Comparison of ENCODE assay signal across 10 cellular contexts in genomic region chr12:116186482-116187157, GRCh38.
DNase-seq lines count a peak whose midpoint lies in the region; ATAC-seq and TF ChIP-seq lines count a peak whose summit lies in the region.
"Had no signal": no experiment of that assay in that cellular context is flagged by ENCODE, and none has a peak within 500 bp of the region (broad histone marks: within the 10 kb centered on the region; RNA-seq: fewer than 3 reads in every experiment).

No MANE protein-coding gene starts in this region.

- H2AK5ac ChIP-seq in mesenchymal stem cell (ENCODE audit: low read length, severe bottlenecking), result no peak overlapping the region

- H3K4me1 ChIP-seq in cardiac muscle cell (ENCODE audit: low read depth), result peaks cover 74% of the 10 kb centered on the region
- H3K4me1 ChIP-seq in right atrium auricular region, result peaks cover 0 to 48% of the 10 kb centered on the region in 2 donors
- peaks cover 4% of the 10 kb centered on the region for H3K4me1 ChIP-seq in mesenchymal stem cell (ENCODE audit: control insufficient read depth, insufficient read depth, low read depth, low read length)

- H3K18ac ChIP-seq in mesenchymal stem cell (ENCODE audit: low read depth in 1 of 2, low read length in 2 of 2), result no peak overlapping the region

- CTCF ChIA-PET in T-cell (lab: Charles Lee), result no interaction called here

- no peaks in the 10 kb centered on the region for H3K9me3 Mint-ChIP-seq in activated T-helper 17 cell treated with anti-CD3 and anti-CD28 coated beads, Interleukin-2, amount 50 U/mL, for 72 hours
- no peaks in the 10 kb centered on the region for H3K9me3 Mint-ChIP-seq in stimulated activated effector memory CD8-positive, alpha-beta T cell treated with anti-CD3 and anti-CD28 coated beads, Interleukin-12 subunit alpha, Interleukin-12 subunit beta, amount 100 ng/mL, for 72 hours
- H3K9me3 Mint-ChIP-seq in T-cell, result no peaks in the 10 kb centered on the region

- H3K79me1 ChIP-seq in mesenchymal stem cell (replicated peaks; ENCODE audit: low read length, poor library complexity, severe bottlenecking), result peaks cover 7% of the 10 kb centered on the region

- no peak overlapping the region for H3K4ac ChIP-seq in mesenchymal stem cell (ENCODE audit: low read depth in 1 of 2, low read length in 2 of 2)

- no peak overlapping the region for H3K9ac ChIP-seq in mesenchymal stem cell (ENCODE audit: low read length)

- peaks cover 5% of the 10 kb centered on the region for H3K36me3 Mint-ChIP-seq in activated T-helper 17 cell treated with anti-CD3 and anti-CD28 coated beads, Interleukin-2, amount 50 U/mL, for 72 hours (ENCODE audit: low read depth)
- H3K36me3 Mint-ChIP-seq in stimulated activated effector memory CD8-positive, alpha-beta T cell treated with anti-CD3 and anti-CD28 coated beads, Interleukin-12 subunit alpha, Interleukin-12 subunit beta, amount 100 ng/mL, for 72 hours, result no peaks in the 10 kb centered on the region
- peaks cover 2% of the 10 kb centered on the region for H3K36me3 Mint-ChIP-seq in T-cell

- H4K8ac ChIP-seq in mesenchymal stem cell (ENCODE audit: low read length), result no peak overlapping the region

- H2BK15ac ChIP-seq in mesenchymal stem cell (ENCODE audit: low read depth, poor library complexity, severe bottlenecking), result no peak overlapping the region

- no peak overlapping the region for H3K4me2 ChIP-seq in mesenchymal stem cell (ENCODE audit: low read length, poor library complexity, severe bottlenecking)

- no peak for DNase-seq in cardiac muscle cell (ENCODE audit: low read depth in 1 of 2, low spot score in 1 of 2)
- no peak for DNase-seq in right atrium auricular region (ENCODE audit: low spot score)
- peak; percentile 54 for DNase-seq in mesenchymal stem cell
- no peak for DNase-seq in stimulated activated effector memory CD8-positive, alpha-beta T cell treated with anti-CD3 and anti-CD28 coated beads, Interleukin-12 subunit alpha, Interleukin-12 subunit beta, amount 100 ng/mL, for 72 hours (ENCODE audit: low spot score in 2 of 2)
- DNase-seq in T-cell, result no peak
- DNase-seq in islet precursor cell, result no peak
- DNase-seq in HPDE6-E6E7 (ENCODE audit: extremely low spot score), result no peak
- DNase-seq: Peyer's patch; stimulated activated CD8-positive, alpha-beta memory T cell treated with anti-CD3 and anti-CD28 coated beads, Interleukin-4, amount 100 ng/mL, for 48 hours had no signal

- 10% methylated on average over 1 of the region's 3 CpGs for WGBS in mesenchymal stem cell

- ATAC-seq in activated T-helper 17 cell treated with anti-CD3 and anti-CD28 coated beads, Interleukin-2, amount 50 U/mL, for 72 hours (replicated peaks), result no peak
- no peak for ATAC-seq in stimulated activated effector memory CD8-positive, alpha-beta T cell treated with anti-CD3 and anti-CD28 coated beads, Interleukin-12 subunit alpha, Interleukin-12 subunit beta, amount 100 ng/mL, for 72 hours
- ATAC-seq in T-cell (replicated peaks in 1 of 4), result no peak

- H3K9me3 ChIP-seq in cardiac muscle cell (ENCODE audit: low read depth), result no peaks in the 10 kb centered on the region
- H3K9me3 ChIP-seq in right atrium auricular region, result no peaks in the 10 kb centered on the region
- H3K9me3 ChIP-seq in mesenchymal stem cell (ENCODE audit: control insufficient read depth, low read length), result no peaks in the 10 kb centered on the region
- H3K9me3 ChIP-seq: Peyer's patch had no signal

- no peak for TF ChIP-seq CTCF in cardiac muscle cell (IDR thresholded peaks at IDR 0.05; ENCODE audit: low read depth, low read length)
- TF ChIP-seq CTCF in right atrium auricular region (IDR thresholded peaks at IDR 0.05), result no peak

- no peak overlapping the region for H2BK12ac ChIP-seq in mesenchymal stem cell (ENCODE audit: low read length in 2 of 2)

- H2BK120ac ChIP-seq in mesenchymal stem cell (ENCODE audit: low read depth, low read length), result no peak overlapping the region

- no peak overlapping the region for H3K14ac ChIP-seq in mesenchymal stem cell (ENCODE audit: low read length in 2 of 2)

- peak overlapping the region; percentile 85 for H3K27ac ChIP-seq in cardiac muscle cell
- no peak overlapping the region for H3K27ac ChIP-seq in right atrium auricular region
- no peak overlapping the region for H3K27ac ChIP-seq in mesenchymal stem cell (ENCODE audit: low read length, poor library complexity, severe bottlenecking)

- POLR2A ChIA-PET in T-cell (lab: Charles Lee), result no interaction called here

- H3K4me3 Mint-ChIP-seq in activated T-helper 17 cell treated with anti-CD3 and anti-CD28 coated beads, Interleukin-2, amount 50 U/mL, for 72 hours, result peak overlapping the region; percentile 28
- H3K4me3 Mint-ChIP-seq in stimulated activated effector memory CD8-positive, alpha-beta T cell treated with anti-CD3 and anti-CD28 coated beads, Interleukin-12 subunit alpha, Interleukin-12 subunit beta, amount 100 ng/mL, for 72 hours, result peak overlapping the region; percentile 3
- peak overlapping the region in 1 of 3 donors; percentile 11 for H3K4me3 Mint-ChIP-seq in T-cell

- H3K4me3 ChIP-seq in cardiac muscle cell (no peak overlapping the region), right atrium auricular region (no peak overlapping the region), mesenchymal stem cell (ENCODE audit: insufficient read depth in 1 of 2, low read depth in 1 of 2, low read length in 2 of 2) (no peak overlapping the region)
- H3K4me3 ChIP-seq: Peyer's patch had no signal

- H2BK5ac ChIP-seq in mesenchymal stem cell (ENCODE audit: low read depth, low read length, poor library complexity, severe bottlenecking), result no peak overlapping the region

- no peak overlapping the region for H2AFZ ChIP-seq in mesenchymal stem cell (ENCODE audit: low read depth, low read length)

- no peaks in the 10 kb centered on the region for H3K36me3 ChIP-seq in cardiac muscle cell
- no peaks in the 10 kb centered on the region for H3K36me3 ChIP-seq in right atrium auricular region
- no peaks in the 10 kb centered on the region for H3K36me3 ChIP-seq in mesenchymal stem cell (ENCODE audit: control insufficient read depth in 1 of 2, insufficient read depth in 2 of 2, low read depth in 1 of 2, low read length in 2 of 2)
- H3K36me3 ChIP-seq: Peyer's patch had no signal

- H3K27me3 Mint-ChIP-seq in activated T-helper 17 cell treated with anti-CD3 and anti-CD28 coated beads, Interleukin-2, amount 50 U/mL, for 72 hours, result no peaks in the 10 kb centered on the region
- H3K27me3 Mint-ChIP-seq in T-cell, result no peaks in the 10 kb centered on the region

- no peaks in the 10 kb centered on the region for H3K27me3 ChIP-seq in cardiac muscle cell
- no peaks in the 10 kb centered on the region for H3K27me3 ChIP-seq in right atrium auricular region
- H3K27me3 ChIP-seq in mesenchymal stem cell (ENCODE audit: control insufficient read depth in 1 of 2, insufficient read depth in 1 of 2, low read length in 2 of 2), result no peaks in the 10 kb centered on the region
- H3K27me3 ChIP-seq: Peyer's patch had no signal

- H3K4me1 Mint-ChIP-seq in activated T-helper 17 cell treated with anti-CD3 and anti-CD28 coated beads, Interleukin-2, amount 50 U/mL, for 72 hours, result peaks cover 43% of the 10 kb centered on the region
- peaks cover 64% of the 10 kb centered on the region for H3K4me1 Mint-ChIP-seq in stimulated activated effector memory CD8-positive, alpha-beta T cell treated with anti-CD3 and anti-CD28 coated beads, Interleukin-12 subunit alpha, Interleukin-12 subunit beta, amount 100 ng/mL, for 72 hours
- H3K4me1 Mint-ChIP-seq in T-cell, result peaks cover 81 to 86% (median 82%) of the 10 kb centered on the region in 3 donors

- H3K23ac ChIP-seq in mesenchymal stem cell (ENCODE audit: low read length in 2 of 2), result no peak overlapping the region

- H4K91ac ChIP-seq in mesenchymal stem cell (ENCODE audit: low read length), result no peak overlapping the region

- H3K27ac Mint-ChIP-seq in activated T-helper 17 cell treated with anti-CD3 and anti-CD28 coated beads, Interleukin-2, amount 50 U/mL, for 72 hours, result peak overlapping the region; percentile 11
- peak overlapping the region; percentile 76 for H3K27ac Mint-ChIP-seq in stimulated activated effector memory CD8-positive, alpha-beta T cell treated with anti-CD3 and anti-CD28 coated beads, Interleukin-12 subunit alpha, Interleukin-12 subunit beta, amount 100 ng/mL, for 72 hours
- peak overlapping the region in 1 of 2 donors; percentile 29 for H3K27ac Mint-ChIP-seq in T-cell
